ENCODE assay signal across 1 cellular context in the genomic region with DNA sequence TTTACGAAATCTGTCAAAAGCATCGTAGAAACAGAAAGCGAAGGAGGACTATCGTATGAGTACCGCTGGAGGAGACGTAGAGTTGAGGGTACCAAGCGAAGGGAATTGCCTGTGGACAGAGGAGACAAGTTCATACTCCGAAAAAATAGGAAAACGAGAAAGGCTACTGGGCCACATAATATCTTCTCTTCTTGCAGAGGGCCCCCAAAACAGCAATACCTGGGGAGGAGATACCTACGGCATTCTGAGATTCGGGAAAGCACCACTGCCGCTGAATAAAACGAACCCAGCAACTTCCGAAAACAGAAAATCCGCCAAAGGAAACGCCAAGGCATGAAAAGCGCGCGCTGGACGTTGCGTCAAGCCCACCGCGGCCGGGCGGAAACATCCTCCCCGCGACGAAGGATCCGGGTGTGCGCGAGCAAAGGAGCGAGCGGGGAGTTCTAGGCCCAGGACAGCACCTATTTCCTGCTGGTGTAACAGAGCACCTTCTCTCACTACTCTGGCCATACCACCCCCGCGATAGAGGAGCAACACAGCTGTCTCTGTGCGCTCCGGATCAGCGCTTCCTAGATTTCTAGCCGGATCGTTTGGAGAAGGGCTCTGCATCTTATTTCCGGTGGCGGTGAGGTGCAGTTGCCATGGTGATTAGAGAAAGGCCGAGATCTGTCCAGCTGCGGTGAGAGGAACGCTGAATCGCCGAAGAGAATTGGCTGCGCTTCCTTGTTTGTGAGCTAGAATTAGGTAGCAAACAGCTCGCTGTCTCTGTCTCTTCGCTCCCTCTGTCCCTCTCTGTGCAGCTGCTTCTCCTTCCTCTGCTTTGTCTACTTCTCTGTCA.
A peak's percentile ranks its signal among the peaks of the same experiment; 100 is the strongest.
TF ChIP-seq lines count a peak whose summit lies in the region.

Gene EFCAB7, plus strand, starts transcription at position 635 of the 838 bp plus-strand sequence. CDS start 2,048 bp downstream, outside the sequence.
A gene with protein sequence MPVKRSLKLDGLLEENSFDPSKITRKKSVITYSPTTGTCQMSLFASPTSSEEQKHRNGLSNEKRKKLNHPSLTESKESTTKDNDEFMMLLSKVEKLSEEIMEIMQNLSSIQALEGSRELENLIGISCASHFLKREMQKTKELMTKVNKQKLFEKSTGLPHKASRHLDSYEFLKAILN (minus strand): TSS at position 335 of the 838 bp plus-strand sequence. CDS start 92 bp downstream, at position 243.

TF ChIP-seq in K562, 482 proteins besides CTCF, POLR2A, EP300 and RAD21 (continued from another document and continues in another):
- TF ChIP-seq, protein P1, sequence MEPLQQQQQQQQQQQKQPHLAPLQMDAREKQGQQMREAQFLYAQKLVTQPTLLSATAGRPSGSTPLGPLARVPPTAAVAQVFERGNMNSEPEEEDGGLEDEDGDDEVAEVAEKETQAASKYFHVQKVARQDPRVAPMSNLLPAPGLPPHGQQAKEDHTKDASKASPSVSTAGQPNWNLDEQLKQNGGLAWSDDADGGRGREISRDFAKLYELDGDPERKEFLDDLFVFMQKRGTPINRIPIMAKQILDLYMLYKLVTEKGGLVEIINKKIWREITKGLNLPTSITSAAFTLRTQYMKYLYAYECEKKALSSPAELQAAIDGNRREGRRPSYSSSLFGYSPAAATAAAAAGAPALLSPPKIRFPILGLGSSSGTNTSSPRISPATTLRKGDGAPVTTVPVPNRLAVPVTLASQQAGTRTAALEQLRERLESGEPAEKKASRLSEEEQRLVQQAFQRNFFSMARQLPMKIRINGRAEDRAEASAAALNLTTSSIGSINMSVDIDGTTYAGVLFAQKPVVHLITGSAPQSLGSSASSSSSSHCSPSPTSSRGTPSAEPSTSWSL (CRISPR knock-in tag; IDR thresholded peaks at IDR 0.05; ENCODE audit: borderline replicate concordance): no peak
- TF ChIP-seq, protein P2, sequence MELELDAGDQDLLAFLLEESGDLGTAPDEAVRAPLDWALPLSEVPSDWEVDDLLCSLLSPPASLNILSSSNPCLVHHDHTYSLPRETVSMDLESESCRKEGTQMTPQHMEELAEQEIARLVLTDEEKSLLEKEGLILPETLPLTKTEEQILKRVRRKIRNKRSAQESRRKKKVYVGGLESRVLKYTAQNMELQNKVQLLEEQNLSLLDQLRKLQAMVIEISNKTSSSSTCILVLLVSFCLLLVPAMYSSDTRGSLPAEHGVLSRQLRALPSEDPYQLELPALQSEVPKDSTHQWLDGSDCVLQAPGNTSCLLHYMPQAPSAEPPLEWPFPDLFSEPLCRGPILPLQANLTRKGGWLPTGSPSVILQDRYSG (tag; conservative IDR thresholded peaks at IDR 0.05; ENCODE audit: low read depth): 0 out of 2 replicates have a peak, but pooled peaks have one; percentile 58
- no peak for TF ChIP-seq ZNF507 (tag; conservative IDR thresholded peaks at IDR 0.05)
- TF ChIP-seq CBX5 (IDR thresholded peaks at IDR 0.05; ENCODE audit: borderline replicate concordance, low read depth): no peak
- peak; percentile 47 for TF ChIP-seq RBM22 (IDR thresholded peaks at IDR 0.05; ENCODE audit: low read depth, low read length, poor library complexity, severe bottlenecking)
- TF ChIP-seq SIN3A (IDR thresholded peaks at IDR 0.05; ENCODE audit: borderline replicate concordance in 2 of 2, control insufficient read depth in 1 of 2, low read depth in 2 of 2, low read length in 2 of 2): peak; percentile 8 to 86; a peak in 2 of 4 replicates
- TF ChIP-seq HMGN3 (IDR thresholded peaks at IDR 0.05; ENCODE audit: borderline replicate concordance, extremely low read depth, insufficient read length, low read depth, low read length): no peak
- TF ChIP-seq NFRKB (IDR thresholded peaks at IDR 0.05; ENCODE audit: low read depth): peak; percentile 95
- peak; percentile 93 for TF ChIP-seq HNRNPLL (IDR thresholded peaks at IDR 0.05; ENCODE audit: low read depth, low read length, poor library complexity, severe bottlenecking)
- no peak for TF ChIP-seq FOS (IDR thresholded peaks at IDR 0.05; ENCODE audit: extremely low read depth, insufficient read length)
- TF ChIP-seq ZC3H4 (CRISPR knock-in tag; IDR thresholded peaks at IDR 0.05; ENCODE audit: borderline replicate concordance): no peak
- peak; percentile 99 for TF ChIP-seq E2F8 (IDR thresholded peaks at IDR 0.05; ENCODE audit: low read depth, partially characterized antibody)
- no peak for TF ChIP-seq GABPB2 (CRISPR knock-in tag; conservative IDR thresholded peaks at IDR 0.05)
- TF ChIP-seq DIDO1 (tag; IDR thresholded peaks at IDR 0.05; ENCODE audit: low read depth): peak; percentile 99
- no peak for TF ChIP-seq NFYB (IDR thresholded peaks at IDR 0.05; ENCODE audit: extremely low read depth, insufficient read length)
- TF ChIP-seq NR2C2 (CRISPR knock-in tag; IDR thresholded peaks at IDR 0.05): peak; percentile 31; the same call in 1 of the 2 replicates
- TF ChIP-seq NR2C2 (tag; IDR thresholded peaks at IDR 0.05): peak; percentile 48; the same call in 1 of the 2 replicates
- TF ChIP-seq KLF16 (IDR thresholded peaks at IDR 0.05): no peak
- TF ChIP-seq CBX3 (IDR thresholded peaks at IDR 0.05; ENCODE audit: borderline replicate concordance in 1 of 2, low read length in 2 of 2): peak in 1 of 2 experiments; percentile 89; a peak in 2 of 3 replicates
- no peak for TF ChIP-seq TSC22D4 (tag; IDR thresholded peaks at IDR 0.05)
- no peak for TF ChIP-seq ZNF280B (CRISPR knock-in tag; IDR thresholded peaks at IDR 0.05)
- no peak for TF ChIP-seq ZNF274 (IDR thresholded peaks at IDR 0.05; ENCODE audit: borderline replicate concordance, low read depth, low read length)
- no peak for TF ChIP-seq ZNF780A (CRISPR knock-in tag; IDR thresholded peaks at IDR 0.05)
- no peak for TF ChIP-seq CBX1 (IDR thresholded peaks at IDR 0.05; ENCODE audit: low read depth)
- TF ChIP-seq TRIM24 (IDR thresholded peaks at IDR 0.05): peak; percentile 78 to 100
- TF ChIP-seq POLR2AphosphoS5 (IDR thresholded peaks at IDR 0.05; ENCODE audit: control insufficient read depth, insufficient read depth, low read depth, low read length): peak; percentile 85
- TF ChIP-seq MGA (IDR thresholded peaks at IDR 0.05): peak; percentile 49; the same call in 1 of the 2 replicates
- TF ChIP-seq MNT (conservative IDR thresholded peaks at IDR 0.05): peak; percentile 87 to 95
- TF ChIP-seq TOE1 (IDR thresholded peaks at IDR 0.05; ENCODE audit: borderline replicate concordance): peak; percentile 95
- no peak; the same call in 1 of the 2 replicates for TF ChIP-seq TOE1 (CRISPR knock-in tag; IDR thresholded peaks at IDR 0.05; ENCODE audit: borderline replicate concordance, low read depth)
- peak; percentile 83; the same call in 1 of the 2 replicates for TF ChIP-seq ZNF175 (CRISPR knock-in tag; IDR thresholded peaks at IDR 0.05; ENCODE audit: low read depth)
- no peak for TF ChIP-seq ZNF23 (CRISPR knock-in tag; IDR thresholded peaks at IDR 0.05)
- TF ChIP-seq ZNF766 (CRISPR knock-in tag; conservative IDR thresholded peaks at IDR 0.05): peak; percentile 47; the same call in 1 of the 2 replicates
